ENCODE assay signal across 17 cellular contexts in the genomic region with DNA sequence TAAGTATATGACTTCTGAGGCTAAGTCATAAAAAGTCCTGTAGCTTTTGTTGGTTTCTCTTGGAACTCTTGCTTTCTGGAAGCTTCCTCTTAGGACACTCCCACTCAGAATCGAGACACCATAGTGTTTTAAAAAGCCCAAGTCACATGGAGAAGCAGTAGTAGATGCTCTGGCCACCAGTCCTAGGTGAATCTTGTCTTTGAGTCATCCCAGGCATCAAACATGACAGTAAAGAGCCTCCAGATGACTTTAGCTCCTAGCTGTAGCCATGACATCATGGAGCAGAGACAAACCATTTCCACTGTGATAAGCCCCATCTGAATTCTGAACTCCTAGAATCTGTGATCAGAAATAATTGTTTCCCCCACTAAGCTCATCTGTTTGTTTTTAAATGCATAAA. TPM values are rescaled to one million over a fixed set of nuclear protein-coding genes. Genes with fewer than 3 reads are reported as not detected.
A peak's percentile ranks its signal among the peaks of the same experiment; 100 is the strongest.
DNase-seq lines count a peak whose midpoint lies in the region; ATAC-seq lines count a peak whose summit lies in the region.
"Had no signal": no experiment of that assay in that cellular context is flagged by ENCODE, and none has a peak within 500 bp of the region (broad histone marks: within the 10 kb centered on the region; RNA-seq: fewer than 3 reads in every experiment).

No MANE protein-coding gene starts in this region.

- POLR2A ChIA-PET in CD8-positive, alpha-beta memory T cell (lab: Charles Lee), result no interaction called here

- no peaks in the 10 kb centered on the region for H3K27me3 ChIP-seq in CD8-positive, alpha-beta memory T cell (ENCODE audit: insufficient read depth, low read length, poor library complexity, severe bottlenecking)
- H3K27me3 ChIP-seq: BE2C, BLaER1 had no signal

- peaks cover 1 to 5% of the 10 kb centered on the region in 2 donors for H3K36me3 Mint-ChIP-seq in activated T-cell treated with anti-CD3 and anti-CD28 coated beads, Interleukin-2, amount 50 U/mL, for 72 hours (ENCODE audit: insufficient read depth in 2 of 2)
- H3K36me3 Mint-ChIP-seq in activated T-helper 17 cell treated with anti-CD3 and anti-CD28 coated beads, Interleukin-2, amount 50 U/mL, for 72 hours (ENCODE audit: low read depth), result peaks cover 34% of the 10 kb centered on the region
- peaks cover 11 to 38% (median 25%) of the 10 kb centered on the region in 3 donors for H3K36me3 Mint-ChIP-seq in CD8-positive, alpha-beta memory T cell

- no peaks in the 10 kb centered on the region for H3K27me3 Mint-ChIP-seq in activated T-cell treated with anti-CD3 and anti-CD28 coated beads, Interleukin-2, amount 50 U/mL, for 72 hours (ENCODE audit: low read depth)
- no peaks in the 10 kb centered on the region for H3K27me3 Mint-ChIP-seq in activated T-helper 17 cell treated with anti-CD3 and anti-CD28 coated beads, Interleukin-2, amount 50 U/mL, for 72 hours
- H3K27me3 Mint-ChIP-seq in CD8-positive, alpha-beta memory T cell, result no peaks in the 10 kb centered on the region
- H3K27me3 Mint-ChIP-seq: CD4-positive, alpha-beta memory T cell; CD4-positive, CD25-positive, alpha-beta regulatory T cell had no signal

- H3K4me1 Mint-ChIP-seq in activated T-cell treated with anti-CD3 and anti-CD28 coated beads, Interleukin-2, amount 50 U/mL, for 72 hours (ENCODE audit: low read depth), result peaks cover 7% of the 10 kb centered on the region
- H3K4me1 Mint-ChIP-seq in activated T-helper 17 cell treated with anti-CD3 and anti-CD28 coated beads, Interleukin-2, amount 50 U/mL, for 72 hours, result no peaks in the 10 kb centered on the region
- no peaks in the 10 kb centered on the region for H3K4me1 Mint-ChIP-seq in CD8-positive, alpha-beta memory T cell
- H3K4me1 Mint-ChIP-seq: CD14-positive monocyte; CD4-positive, alpha-beta memory T cell had no signal

- no peak overlapping the region for H3K4me3 Mint-ChIP-seq in activated T-cell treated with anti-CD3 and anti-CD28 coated beads, Interleukin-2, amount 50 U/mL, for 72 hours
- H3K4me3 Mint-ChIP-seq in activated T-helper 17 cell treated with anti-CD3 and anti-CD28 coated beads, Interleukin-2, amount 50 U/mL, for 72 hours, result no peak overlapping the region
- no peak overlapping the region for H3K4me3 Mint-ChIP-seq in CD8-positive, alpha-beta memory T cell
- H3K4me3 Mint-ChIP-seq: CD14-positive monocyte; CD4-positive, alpha-beta memory T cell; CD4-positive, CD25-positive, alpha-beta regulatory T cell had no signal

- H3K4me3 ChIP-seq in CD8-positive, alpha-beta memory T cell (ENCODE audit: low read length), result no peak overlapping the region
- H3K4me3 ChIP-seq: BLaER1 had no signal

- no peaks in the 10 kb centered on the region for H3K9me3 ChIP-seq in CD8-positive, alpha-beta memory T cell (ENCODE audit: low read length)
- H3K9me3 ChIP-seq: BE2C, BLaER1, Caco-2 had no signal

- peak; percentile 36 to 53 for ATAC-seq in activated T-cell treated with anti-CD3 and anti-CD28 coated beads, Interleukin-2, amount 50 U/mL, for 72 hours (replicated peaks in 1 of 2)
- ATAC-seq in activated T-helper 17 cell treated with anti-CD3 and anti-CD28 coated beads, Interleukin-2, amount 50 U/mL, for 72 hours (replicated peaks), result peak; percentile 44
- no peak for ATAC-seq in GM18873 (IDR thresholded peaks at IDR 0.05; ENCODE audit: low FRiP score, unreplicated experiment)

- H3K27ac Mint-ChIP-seq in activated T-cell treated with anti-CD3 and anti-CD28 coated beads, Interleukin-2, amount 50 U/mL, for 72 hours, result peak overlapping the region; percentile 30
- no peak overlapping the region for H3K27ac Mint-ChIP-seq in activated T-helper 17 cell treated with anti-CD3 and anti-CD28 coated beads, Interleukin-2, amount 50 U/mL, for 72 hours
- no peak overlapping the region for H3K27ac Mint-ChIP-seq in CD8-positive, alpha-beta memory T cell
- H3K27ac Mint-ChIP-seq: CD14-positive monocyte had no signal

- no peaks in the 10 kb centered on the region for H3K9me3 Mint-ChIP-seq in activated T-cell treated with anti-CD3 and anti-CD28 coated beads, Interleukin-2, amount 50 U/mL, for 72 hours
- H3K9me3 Mint-ChIP-seq in activated T-helper 17 cell treated with anti-CD3 and anti-CD28 coated beads, Interleukin-2, amount 50 U/mL, for 72 hours, result no peaks in the 10 kb centered on the region
- H3K9me3 Mint-ChIP-seq in CD8-positive, alpha-beta memory T cell, result no peaks in the 10 kb centered on the region
- H3K9me3 Mint-ChIP-seq: CD14-positive monocyte; CD4-positive, alpha-beta memory T cell; CD4-positive, CD25-positive, alpha-beta regulatory T cell had no signal

- no peaks in the 10 kb centered on the region for H3K4me1 ChIP-seq in CD8-positive, alpha-beta memory T cell (ENCODE audit: insufficient read depth, low read length)
- H3K4me1 ChIP-seq: BE2C, BLaER1 had no signal

- H3K36me3 ChIP-seq in CD8-positive, alpha-beta memory T cell (ENCODE audit: insufficient read depth, low read length), result no peaks in the 10 kb centered on the region
- H3K36me3 ChIP-seq: BE2C had no signal

- no peak for DNase-seq in activated T-cell treated with anti-CD3 and anti-CD28 coated beads, Interleukin-2, amount 50 U/mL, for 72 hours
- no peak for DNase-seq in activated T-cell treated with anti-CD3 and anti-CD28 coated beads for 4 hours
- no peak for DNase-seq in CD8-positive, alpha-beta memory T cell
- DNase-seq: 8988T; ACHN; BE2C; C1 segment of cervical spinal cord; Caco-2; Calu3; CD4-positive, alpha-beta memory T cell; CD4-positive, CD25-positive, alpha-beta regulatory T cell; DMS79 treated with DMSO at 0.1 percent for 48 hours; GF-D8 had no signal

- CTCF ChIA-PET in CD8-positive, alpha-beta memory T cell (lab: Charles Lee), result interaction anchor here (1.5 kb wide), 1 partner anchor 10 kb away, joined by 4 read pairs; no protein-coding TSS in a partner anchor

- H3K27ac ChIP-seq in CD8-positive, alpha-beta memory T cell (ENCODE audit: low read depth, low read length), result no peak overlapping the region
- H3K27ac ChIP-seq: BLaER1 had no signal

RNA-seq across cellular contexts. Expression of gene ISL2, which starts 42.1 kb away (rescaled TPM):
- under 1 TPM; 0.77 to 0.83 TPM for total RNA-seq in activated T-cell treated with anti-CD3 and anti-CD28 coated beads, Interleukin-2, amount 50 U/mL, for 72 hours
- total RNA-seq in activated T-helper 17 cell treated with anti-CD3 and anti-CD28 coated beads, Interleukin-2, amount 50 U/mL, for 72 hours, result under 1 TPM in 1 of 2 donors, not detected in 1; 0.35 TPM
- under 1 TPM; 0.15 to 0.22 TPM for total RNA-seq in CD8-positive, alpha-beta memory T cell
- polyA plus RNA-seq in CD8-positive, alpha-beta memory T cell, result not detected
- total RNA-seq: CD4-positive, alpha-beta memory T cell had no signal
- polyA plus RNA-seq: CD4-positive, alpha-beta memory T cell; CD4-positive, CD25-positive, alpha-beta regulatory T cell had no signal
